Comparison of ENCODE assay signal across 8 cellular contexts in the genomic region with DNA sequence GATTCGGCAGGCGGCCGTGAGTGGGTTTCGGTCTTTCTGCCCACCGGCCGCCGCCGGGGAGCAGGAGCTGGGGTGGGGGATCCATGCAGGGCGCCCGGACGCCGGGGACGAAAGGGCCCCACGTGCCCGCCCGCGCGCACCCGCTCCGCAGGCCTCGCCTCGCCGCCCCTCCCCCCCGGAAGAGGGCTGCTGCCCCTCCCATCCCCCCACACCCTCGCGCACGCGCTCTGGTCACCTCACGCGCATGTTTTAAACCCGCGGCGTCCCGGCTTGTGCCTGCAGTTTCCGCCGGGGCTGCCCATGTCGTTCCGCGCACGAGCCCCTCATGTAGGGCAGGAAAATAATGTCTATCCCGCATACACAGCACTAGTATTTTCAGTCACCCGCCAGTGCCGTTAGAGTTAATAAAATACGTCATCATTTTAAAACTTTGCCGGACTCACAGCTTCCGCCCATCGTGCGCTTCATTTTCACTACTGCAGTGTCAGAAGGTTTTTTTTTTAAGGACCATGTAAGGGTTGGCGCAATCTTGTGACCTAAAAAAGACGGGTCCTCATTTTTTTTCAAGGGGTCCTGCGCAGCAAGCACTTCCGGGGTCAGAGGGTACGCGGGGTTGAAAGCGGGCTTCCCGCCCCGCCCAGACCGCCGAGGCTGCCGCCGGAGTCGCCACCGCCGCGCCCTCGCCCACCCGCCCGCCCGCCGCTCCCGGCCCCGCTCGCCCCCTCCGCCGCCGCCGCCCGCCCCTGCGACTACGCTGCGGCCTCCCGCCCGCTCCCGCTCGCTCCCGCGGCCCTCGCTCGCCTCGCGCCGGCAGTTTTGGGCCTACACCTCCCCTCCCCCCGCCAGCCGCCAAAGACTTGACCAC. TPM values are rescaled to one million over a fixed set of nuclear protein-coding genes. Genes with fewer than 3 reads are reported as not detected.
A peak's percentile ranks its signal among the peaks of the same experiment; 100 is the strongest.
DNase-seq lines count a peak whose midpoint lies in the region; ATAC-seq and TF ChIP-seq lines count a peak whose summit lies in the region.

Gene PCBP1 (plus strand): TSS at position 640 of the 865 bp plus-strand sequence. CDS start 267 bp downstream, outside the sequence.

- ATAC-seq in HG02798 (IDR thresholded peaks at IDR 0.05; ENCODE audit: poor library complexity, unreplicated experiment) (peak; percentile 46), Right ventricle myocardium inferior (peak; percentile 89), thoracic aorta (ENCODE audit: insufficient number of reproducible peaks, low FRiP score, low read depth) (peak; percentile 89)

- DNase-seq in GM12864 (ENCODE audit: low read depth) (peak; percentile 92), NCI-H146 (lab: John Stamatoyannopoulos, UW) (peak; percentile 93), T follicular helper cell (ENCODE audit: low read depth) (peak; percentile 95), Right ventricle myocardium inferior (ENCODE audit: missing footprints) (peak; percentile 98), ovary (peak; percentile 97 to 99 (median 98)), thoracic aorta (ENCODE audit: low spot score) (peak; percentile 86)
- DNase-seq in activated naive CD8-positive, alpha-beta T cell treated with anti-CD3 and anti-CD28 coated beads, Interleukin-2, amount 50 U/mL, for 16 hours (ENCODE audit: low read depth, low spot score) = peak; percentile 95

- peak; percentile 56 for TF ChIP-seq EP300 in ovary (IDR thresholded peaks at IDR 0.05)

- H3K27me3 ChIP-seq in ovary (no peaks in the 10 kb centered on the region), thoracic aorta (replicated peaks; ENCODE audit: insufficient read depth) (no peaks in the 10 kb centered on the region)

- TF ChIP-seq POLR2A in ovary (IDR thresholded peaks at IDR 0.05) = peak; percentile 89

- TF ChIP-seq CTCF in GM12864 (IDR thresholded peaks at IDR 0.05; ENCODE audit: low read depth, low read length, missing control alignments) (no peak), ovary (IDR thresholded peaks at IDR 0.05) (peak in 1 of 3 donors; percentile 10), thoracic aorta (IDR thresholded peaks at IDR 0.05) (no peak)

- H3K4me1 ChIP-seq in ovary (ENCODE audit: insufficient read depth) (peaks cover 10% of the 10 kb centered on the region), thoracic aorta (ENCODE audit: control insufficient read depth in 1 of 2, low read depth in 2 of 2) (peaks cover 31 to 51% of the 10 kb centered on the region in 2 donors)

- intact Hi-C loops in Right ventricle myocardium inferior (cut with DNase I) = loop anchor here (1.0 to 5.0 kb wide), 4 partner anchors 36 to 172 kb away; partner anchors contain the start of genes C2orf42 and MXD1
- intact Hi-C loops in ovary (cut with DNase I) = loop anchor here (1.0 to 10.0 kb wide), 8 partner anchors 35 to 208 kb away; partner anchors contain the start of genes MXD1 (in 1 of the 4) and SNRPG (in 1 of the 4)

- H3K9me3 ChIP-seq in ovary (no peaks in the 10 kb centered on the region), thoracic aorta (no peaks in the 10 kb centered on the region)

- H3K4me3 ChIP-seq in GM12864 (ENCODE audit: low read depth, low read length) = peak within 1 kb of the TSS; percentile 78
- peak within 1 kb of the TSS; percentile 61 for H3K4me3 ChIP-seq in ovary
- peak within 1 kb of the TSS; percentile 91 for H3K4me3 ChIP-seq in thoracic aorta

- 0 to 1% (median 0%) methylated on average over 50 to 92 of the region's 94 CpGs for WGBS in ovary, 3 donors

- no peaks in the 10 kb centered on the region for H3K36me3 ChIP-seq in ovary
- H3K36me3 ChIP-seq in thoracic aorta = no peaks in the 10 kb centered on the region

- H3K27ac ChIP-seq in ovary (peak within 1 kb of the TSS; percentile 99 to 100), thoracic aorta (peak within 1 kb of the TSS; percentile 97 to 100)

RNA-seq across cellular contexts. Expression of gene PCBP1, which starts in this region (rescaled TPM):
- total RNA-seq in Right ventricle myocardium inferior (203 TPM), ovary (100 to 1,000 TPM in 6 of 7 donors, 10 to 100 TPM in 1; 77.1 to 302 (median 267) TPM), thoracic aorta (100 to 1,000 TPM; 153 to 235 TPM)
- polyA plus RNA-seq in ovary = 100 to 1,000 TPM; 207 to 272 TPM

Comparison
In these comparisons a context has a peak if more than half of its experiments do, and no peak if none do; other contexts are left out.
1. Peak in every context shown above with its lines: DNase-seq, ATAC-seq, H3K4me3 ChIP-seq and H3K27ac ChIP-seq.